Comparison of ENCODE assay signal across 16 cellular contexts in genomic region chr22:49197500-49197899, GRCh38.
DNase-seq lines count a peak whose midpoint lies in the region; ATAC-seq and TF ChIP-seq lines count a peak whose summit lies in the region.
"Had no signal": no experiment of that assay in that cellular context is flagged by ENCODE, and none has a peak within 500 bp of the region (broad histone marks: within the 10 kb centered on the region; RNA-seq: fewer than 3 reads in every experiment).

No MANE protein-coding gene starts in this region.

- H3K27me3 Mint-ChIP-seq in CD14-positive monocyte (ENCODE audit: low read depth in 3 of 3) = peaks cover 12 to 20% (median 19%) of the 10 kb centered on the region in 3 donors
- peaks cover 5% of the 10 kb centered on the region for H3K27me3 Mint-ChIP-seq in brain
- H3K27me3 Mint-ChIP-seq in neural progenitor cell (ENCODE audit: insufficient read depth, low read depth) = peaks cover 8% of the 10 kb centered on the region
- H3K27me3 Mint-ChIP-seq in glutamatergic neuron (ENCODE audit: unreplicated experiment) = peaks cover 2% of the 10 kb centered on the region

- H3K27ac Mint-ChIP-seq in CD14-positive monocyte = no peak overlapping the region
- peak overlapping the region in 4 of 5 experiments; percentile 21 to 82 (median 65) for H3K27ac Mint-ChIP-seq in brain
- H3K27ac Mint-ChIP-seq in neural progenitor cell = no peak overlapping the region
- no peak overlapping the region for H3K27ac Mint-ChIP-seq in glutamatergic neuron (ENCODE audit: unreplicated experiment)
- H3K27ac Mint-ChIP-seq: activated naive CD8-positive, alpha-beta T cell treated with anti-CD3 and anti-CD28 coated beads, Interleukin-2, amount 50 U/mL, for 24 hours; T-cell had no signal

- DNase-seq in CD14-positive monocyte (ENCODE audit: low spot score) (peak; percentile 15), NCI-H1105 (lab: John Stamatoyannopoulos, UW) (peak; percentile 25), neural progenitor cell (ENCODE audit: low spot score) (peak; percentile 48), glutamatergic neuron (no peak)
- no peak for DNase-seq in activated CD8-positive, alpha-beta memory T cell treated with anti-CD3 and anti-CD28 coated beads for 24 hours
- DNase-seq: activated naive CD8-positive, alpha-beta T cell treated with anti-CD3 and anti-CD28 coated beads, Interleukin-2, amount 50 U/mL, for 24 hours; EL; esophagus squamous epithelium; NCI-H1694 treated with DMSO at 0.1 percent for 48 hours; PC-9; T-cell had no signal

- no peak for ATAC-seq in GM21447 (IDR thresholded peaks at IDR 0.05; ENCODE audit: unreplicated experiment)
- no peak for ATAC-seq in HG03045 (IDR thresholded peaks at IDR 0.05; ENCODE audit: unreplicated experiment)
- ATAC-seq: activated naive CD8-positive, alpha-beta T cell treated with anti-CD3 and anti-CD28 coated beads, Interleukin-2, amount 50 U/mL, for 24 hours; K562; T-cell had no signal

- no peaks in the 10 kb centered on the region for H3K27me3 ChIP-seq in neural progenitor cell

- no peaks in the 10 kb centered on the region for H4K20me1 ChIP-seq in neural progenitor cell (ENCODE audit: low read depth)

- intact Hi-C loops in CD14-positive monocyte (cut with micrococcal nuclease) = no loop called here

- H3K79me2 ChIP-seq in neural progenitor cell (ENCODE audit: low read depth) = no peaks in the 10 kb centered on the region
- H3K79me2 ChIP-seq: parathyroid adenoma had no signal

- no peak overlapping the region for H3K27ac ChIP-seq in neural progenitor cell
- H3K27ac ChIP-seq: esophagus squamous epithelium, parathyroid adenoma, PC-9 had no signal

- H3K4me2 ChIP-seq in neural progenitor cell = peak overlapping the region; percentile 27
- H3K4me2 ChIP-seq: PC-9 had no signal

- H3K9me3 Mint-ChIP-seq in CD14-positive monocyte (peaks cover 0 to 3% (median 0%) of the 10 kb centered on the region in 7 donors), brain (no peaks in the 10 kb centered on the region), neural progenitor cell (no peaks in the 10 kb centered on the region), glutamatergic neuron (ENCODE audit: unreplicated experiment) (peaks cover 22% of the 10 kb centered on the region)
- H3K9me3 Mint-ChIP-seq: activated naive CD8-positive, alpha-beta T cell treated with anti-CD3 and anti-CD28 coated beads, Interleukin-2, amount 50 U/mL, for 24 hours; T-cell had no signal

- TF ChIP-seq CTCF in CD14-positive monocyte (IDR thresholded peaks at IDR 0.05) = no peak
- TF ChIP-seq CTCF in brain (conservative IDR thresholded peaks at IDR 0.05) = no peak
- TF ChIP-seq CTCF in neural progenitor cell (IDR thresholded peaks at IDR 0.05) = no peak
- TF ChIP-seq CTCF in glutamatergic neuron (IDR thresholded peaks at IDR 0.05; ENCODE audit: partially characterized antibody, unreplicated experiment) = no peak

- H2AFZ ChIP-seq in neural progenitor cell (replicated peaks) = no peak overlapping the region
- H2AFZ ChIP-seq: parathyroid adenoma, PC-9 had no signal

- H3K4me3 Mint-ChIP-seq in CD14-positive monocyte = no peak overlapping the region
- peak overlapping the region in 3 of 5 experiments; percentile 8 to 42 (median 36) for H3K4me3 Mint-ChIP-seq in brain
- H3K4me3 Mint-ChIP-seq in neural progenitor cell = no peak overlapping the region
- no peak overlapping the region for H3K4me3 Mint-ChIP-seq in glutamatergic neuron (ENCODE audit: unreplicated experiment)
- H3K4me3 Mint-ChIP-seq: activated naive CD8-positive, alpha-beta T cell treated with anti-CD3 and anti-CD28 coated beads, Interleukin-2, amount 50 U/mL, for 24 hours; T-cell had no signal

- H3K36me3 ChIP-seq in neural progenitor cell = no peaks in the 10 kb centered on the region
- H3K36me3 ChIP-seq: esophagus squamous epithelium had no signal

- H3K4me1 Mint-ChIP-seq in CD14-positive monocyte (no peaks in the 10 kb centered on the region), brain (peaks cover 14% of the 10 kb centered on the region), neural progenitor cell (peaks cover 7% of the 10 kb centered on the region), glutamatergic neuron (ENCODE audit: low read depth, unreplicated experiment) (no peaks in the 10 kb centered on the region)
- H3K4me1 Mint-ChIP-seq: activated naive CD8-positive, alpha-beta T cell treated with anti-CD3 and anti-CD28 coated beads, Interleukin-2, amount 50 U/mL, for 24 hours; T-cell had no signal

- H3K9ac ChIP-seq in neural progenitor cell = no peak overlapping the region
- H3K9ac ChIP-seq: parathyroid adenoma had no signal

- H3K9me3 ChIP-seq in neural progenitor cell (ENCODE audit: low read depth) = no peaks in the 10 kb centered on the region
- H3K9me3 ChIP-seq: esophagus squamous epithelium had no signal

- H3F3A ChIP-seq in neural progenitor cell (ENCODE audit: low read depth) = no peaks in the 10 kb centered on the region

- H3K36me3 Mint-ChIP-seq in CD14-positive monocyte = no peaks in the 10 kb centered on the region
- no peaks in the 10 kb centered on the region for H3K36me3 Mint-ChIP-seq in brain
- H3K36me3 Mint-ChIP-seq in neural progenitor cell = no peaks in the 10 kb centered on the region
- no peaks in the 10 kb centered on the region for H3K36me3 Mint-ChIP-seq in glutamatergic neuron (ENCODE audit: unreplicated experiment)
- H3K36me3 Mint-ChIP-seq: T-cell had no signal

- peaks cover 5% of the 10 kb centered on the region for H3K4me1 ChIP-seq in neural progenitor cell
- H3K4me1 ChIP-seq: esophagus squamous epithelium, parathyroid adenoma had no signal

- H3K4me3 ChIP-seq in neural progenitor cell = no peak overlapping the region
- H3K4me3 ChIP-seq: esophagus squamous epithelium, K562, PC-9 had no signal

Comparison
In these comparisons a context has a peak if more than half of its experiments do, and no peak if none do; other contexts are left out.
1. DNase-seq: peak in CD14-positive monocyte (single experiment), NCI-H1105 (single experiment) and neural progenitor cell (single experiment); none in glutamatergic neuron (single experiment) and activated CD8-positive, alpha-beta memory T cell treated with anti-CD3 and anti-CD28 coated beads for 24 hours (single experiment).
2. H3K27ac Mint-ChIP-seq: peak in brain (4 of 5); none in CD14-positive monocyte (0 of 7), neural progenitor cell (single experiment) and glutamatergic neuron (single experiment).
3. H3K4me3 Mint-ChIP-seq: peak in brain (3 of 5); none in CD14-positive monocyte (0 of 2), neural progenitor cell (single experiment) and glutamatergic neuron (single experiment).